Comparison of ENCODE assay signal across 30 cellular contexts in genomic region chr15:50124557-50125080, GRCh38. TPM values are rescaled to one million over a fixed set of nuclear protein-coding genes. Genes with fewer than 3 reads are reported as not detected.
A peak's percentile ranks its signal among the peaks of the same experiment; 100 is the strongest.
DNase-seq lines count a peak whose midpoint lies in the region; ATAC-seq and TF ChIP-seq lines count a peak whose summit lies in the region.
"Had no signal": no experiment of that assay in that cellular context is flagged by ENCODE, and none has a peak within 500 bp of the region (broad histone marks: within the 10 kb centered on the region; RNA-seq: fewer than 3 reads in every experiment).

No MANE protein-coding gene starts in this region.

- no peak overlapping the region for H3K9ac ChIP-seq in HUES6 (ENCODE audit: low read length)

- H2AFZ ChIP-seq in GM23338, result no peak overlapping the region

- peaks cover 5% of the 10 kb centered on the region; the same call in 1 of the 2 replicates for H3K4me1 ChIP-seq in GM23338 (ENCODE audit: insufficient read depth)
- peaks cover 11% of the 10 kb centered on the region for H3K4me1 ChIP-seq in HUES6 (ENCODE audit: control insufficient read depth, insufficient read depth, low read length)
- H3K4me1 ChIP-seq in tibial artery, result no peaks in the 10 kb centered on the region
- H3K4me1 ChIP-seq: SJSA1 had no signal

- H3K9me3 Mint-ChIP-seq in GM23338 (no peaks in the 10 kb centered on the region), nephron (peaks cover 5% of the 10 kb centered on the region)

- H3K27ac Mint-ChIP-seq in GM23338 (no peak overlapping the region), nephron (peak overlapping the region in 2 of 3 experiments; percentile 1 to 64)
- H3K27ac Mint-ChIP-seq: CD4-positive, alpha-beta memory T cell had no signal

- peaks cover 4% of the 10 kb centered on the region; the same call in 1 of the 2 replicates for H3K9me3 ChIP-seq in HUES6 (ENCODE audit: control insufficient read depth, insufficient read depth, low read depth, low read length)
- no peaks in the 10 kb centered on the region for H3K9me3 ChIP-seq in tibial artery

- DNase-seq in GM23338 (ENCODE audit: low spot score) (no peak), NCI-H526 treated with DMSO at 0.1 percent for 48 hours (lab: John Stamatoyannopoulos, UW) (peak; percentile 18), HuH-7.5 (ENCODE audit: low spot score) (no peak), AG08396 (ENCODE audit: low spot score) (no peak), tibial artery (no peak)
- no peak for DNase-seq in activated CD8-positive, alpha-beta memory T cell treated with anti-CD3 and anti-CD28 coated beads, Interleukin-2, amount 50 U/mL, for 4 hours
- DNase-seq: C1 segment of cervical spinal cord; CD4-positive, alpha-beta memory T cell; COR-L47; GDM1; GOT3; HCEC 1CT; MV-4-11; NCI-H1105; NCI-H1436 treated with DMSO at 0.1 percent for 48 hours; NCI-H2029; NCI-H2171 treated with DMSO at 0.1 percent for 48 hours; NCI-H345; NCI-H510A treated with DMSO at 0.1 percent for 48 hours; NCI-H774; Right ventricle myocardium superior; RPMI8226 had no signal

- no peaks in the 10 kb centered on the region; the same call in 1 of the 2 replicates for H3K9me2 ChIP-seq in GM23338 (ENCODE audit: insufficient read depth)

- H3K27ac ChIP-seq in GM23338 (ENCODE audit: low read depth) (no peak overlapping the region), HUES6 (ENCODE audit: low read depth, low read length) (peak overlapping the region; percentile 27; the same call in 1 of the 2 replicates), tibial artery (no peak overlapping the region)
- H3K27ac ChIP-seq: A549, SJSA1 had no signal

- H3K36me3 Mint-ChIP-seq in GM23338 (ENCODE audit: low read depth), result no peaks in the 10 kb centered on the region
- no peaks in the 10 kb centered on the region for H3K36me3 Mint-ChIP-seq in nephron (ENCODE audit: low read depth)
- H3K36me3 Mint-ChIP-seq: CD4-positive, alpha-beta memory T cell had no signal

- ATAC-seq in GM23338, result peak; percentile 47
- ATAC-seq: A549, GM12878, K562 had no signal

- H3K36me3 ChIP-seq in GM23338 (ENCODE audit: insufficient read depth) (no peaks in the 10 kb centered on the region), HUES6 (ENCODE audit: control insufficient read depth, insufficient read depth, low read length) (no peaks in the 10 kb centered on the region), tibial artery (no peaks in the 10 kb centered on the region)
- H3K36me3 ChIP-seq: SJSA1 had no signal

- H4K20me1 ChIP-seq in GM23338 (replicated peaks; ENCODE audit: insufficient read depth), result no peaks in the 10 kb centered on the region

- H3K27me3 Mint-ChIP-seq in GM23338 (ENCODE audit: insufficient read depth, low read depth, poor library complexity) (no peaks in the 10 kb centered on the region), nephron (ENCODE audit: low read depth) (peaks cover 3% of the 10 kb centered on the region)
- H3K27me3 Mint-ChIP-seq: CD4-positive, alpha-beta memory T cell had no signal

- H3K4me1 Mint-ChIP-seq in GM23338 (peaks cover 13% of the 10 kb centered on the region), nephron (peaks cover 12% of the 10 kb centered on the region)
- H3K4me1 Mint-ChIP-seq: CD4-positive, alpha-beta memory T cell had no signal

- H3F3A ChIP-seq in GM23338 (replicated peaks; ENCODE audit: low read depth), result no peaks in the 10 kb centered on the region

- H3K4me3 ChIP-seq in GM23338 (no peak overlapping the region), HUES6 (ENCODE audit: low read depth, low read length) (no peak overlapping the region), tibial artery (no peak overlapping the region)
- H3K4me3 ChIP-seq: A549, GM12878, K562, SJSA1 had no signal

- H3K4me2 ChIP-seq in GM23338, result no peak overlapping the region
- H3K4me2 ChIP-seq: A549 had no signal

- H3K27me3 ChIP-seq in GM23338 (ENCODE audit: insufficient read depth) (no peaks in the 10 kb centered on the region), HUES6 (ENCODE audit: control insufficient read depth, insufficient read depth, low read length) (no peaks in the 10 kb centered on the region), tibial artery (no peaks in the 10 kb centered on the region)
- H3K27me3 ChIP-seq: SJSA1 had no signal

- H3K4me3 Mint-ChIP-seq in GM23338, result no peak overlapping the region
- H3K4me3 Mint-ChIP-seq in nephron, result no peak overlapping the region
- H3K4me3 Mint-ChIP-seq: CD4-positive, alpha-beta memory T cell had no signal

- H3K79me2 ChIP-seq in GM23338 (replicated peaks; ENCODE audit: insufficient read depth), result no peaks in the 10 kb centered on the region

- intact Hi-C loops in tibial artery (cut with DNase I; ENCODE audit: low total_unique reads), result no loop called here

- TF ChIP-seq CTCF in GM23338 (conservative IDR thresholded peaks at IDR 0.05; ENCODE audit: low read depth in 2 of 2) (no peak), nephron (IDR thresholded peaks at IDR 0.05; ENCODE audit: unreplicated experiment in 3 of 3) (no peak), tibial artery (IDR thresholded peaks at IDR 0.05) (no peak)

TF ChIP-seq in GM23338, 12 proteins besides CTCF, POLR2A, EP300 and RAD21:
- TF ChIP-seq EZH2phosphoT487 (IDR thresholded peaks at IDR 0.05; ENCODE audit: unreplicated experiment), result no peak
- no peak for TF ChIP-seq ETS1 (IDR thresholded peaks at IDR 0.05)
- no peak for TF ChIP-seq STAT1 (IDR thresholded peaks at IDR 0.05; ENCODE audit: unreplicated experiment)
- TF ChIP-seq JUNB (IDR thresholded peaks at IDR 0.05; ENCODE audit: unreplicated experiment), result no peak

RNA-seq across cellular contexts. Expression of gene ATP8B4, which starts 5.6 kb away (rescaled TPM):
- 0.24 and 4.5 TPM in 2 replicates for total RNA-seq in GM23338 (2014; rRNA removed; shearing (Covaris generic))
- polyA plus RNA-seq in GM23338 (2016; fragmentation: Nextera tagmentation; extraction: Ambion mirVana), result 0.07 TPM in 1 of 2 replicates, not detected in the other
- total RNA-seq: MCF 10A had no signal

RNA-seq across cellular contexts. Expression of gene SLC27A2, which starts 57.4 kb away (rescaled TPM):
- total RNA-seq in GM23338 (2014; rRNA removed; shearing (Covaris generic)), result 7.5 and 9.4 TPM in 2 replicates
- polyA plus RNA-seq in GM23338 (2016; fragmentation: Nextera tagmentation; extraction: Ambion mirVana), result 2.1 and 2.8 TPM in 2 replicates
- total RNA-seq: LHCN-M2 had no signal
